ENCODE assay signal across 25 cellular contexts in the genomic region with DNA sequence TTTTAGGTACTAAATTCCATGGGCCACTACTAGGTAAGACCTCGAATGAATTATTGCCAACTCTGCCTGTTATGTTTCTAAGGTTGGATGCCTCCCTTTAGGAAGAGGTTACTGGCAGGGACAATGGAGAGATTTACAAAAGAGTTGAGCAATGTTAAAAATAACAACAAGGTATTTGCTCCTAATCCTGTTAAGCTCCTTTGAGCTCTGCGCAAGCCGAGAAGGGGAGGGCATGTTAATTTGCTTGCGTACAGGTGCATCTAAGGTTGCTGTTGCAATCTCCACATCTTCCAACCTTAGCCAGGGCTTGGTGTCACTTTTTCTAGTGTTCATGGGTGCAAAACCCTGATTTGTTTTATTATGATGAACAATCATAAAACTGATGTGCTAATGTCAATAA.
"Had no signal": no experiment of that assay in that cellular context is flagged by ENCODE, and none has a peak within 500 bp of the region (broad histone marks: within the 10 kb centered on the region; RNA-seq: fewer than 3 reads in every experiment).

No MANE protein-coding gene starts in this region.

- H3K36me3 ChIP-seq: esophagus squamous epithelium, left ventricle myocardium inferior, pancreas, spleen, tibial nerve, vagina had no signal

- H3K9me3 Mint-ChIP-seq: activated CD8-positive, alpha-beta T cell treated with anti-CD3 and anti-CD28 coated beads for 36 hours; activated T-cell treated with anti-CD3 and anti-CD28 coated beads, Interleukin-2, amount 50 U/mL, for 4 hours; activated T-helper 17 cell treated with anti-CD3 and anti-CD28 coated beads, Interleukin-2, amount 50 U/mL, for 72 hours; nephron; WTC11 had no signal

- H3K4me1 ChIP-seq: vagina had no signal

- H3K4me3 ChIP-seq: esophagus squamous epithelium, left ventricle myocardium inferior, lung, mucosa of descending colon, pancreas, spleen, tibial nerve, vagina had no signal

- H3K27ac Mint-ChIP-seq: activated CD8-positive, alpha-beta T cell treated with anti-CD3 and anti-CD28 coated beads for 36 hours; activated T-helper 17 cell treated with anti-CD3 and anti-CD28 coated beads, Interleukin-2, amount 50 U/mL, for 72 hours; WTC11 had no signal

- H3K36me3 Mint-ChIP-seq: WTC11 had no signal

- H3K27ac ChIP-seq: left ventricle myocardium inferior, pancreas, tibial nerve, vagina had no signal

- H3K27me3 ChIP-seq: pancreas, tibial nerve, vagina had no signal

- ATAC-seq: activated CD8-positive, alpha-beta T cell treated with anti-CD3 and anti-CD28 coated beads for 36 hours; activated T-cell treated with anti-CD3 and anti-CD28 coated beads, Interleukin-2, amount 50 U/mL, for 4 hours; activated T-helper 17 cell treated with anti-CD3 and anti-CD28 coated beads, Interleukin-2, amount 50 U/mL, for 72 hours; mucosa of descending colon; pancreas; right cardiac atrium; WTC11 had no signal

- DNase-seq: activated CD4-positive, alpha-beta T cell treated with anti-CD3 and anti-CD28 coated beads for 1 hour; activated CD4-positive, alpha-beta T cell treated with anti-CD3 and anti-CD28 coated beads, Interleukin-2, amount 50 U/mL, for 1 hour; activated CD8-positive, alpha-beta T cell treated with anti-CD3 and anti-CD28 coated beads for 36 hours; activated gamma-delta T cell treated with Interleukin-2 at 50 U/mL for 16 hours; activated naive CD4-positive, alpha-beta T cell treated with anti-CD3 and anti-CD28 coated beads, Interleukin-2, amount 50 U/mL, for 16 hours; activated T-cell treated with anti-CD3 and anti-CD28 coated beads, Interleukin-2, amount 50 U/mL, for 4 hours; cortex of kidney; esophagus squamous epithelium; foreskin melanocyte; glutamatergic neuron; islet precursor cell; left ventricle myocardium inferior; mesendoderm; mucosa of descending colon; pancreas; right cardiac atrium; spleen; stimulated activated naive CD4-positive, alpha-beta T cell; T-helper 2 cell had no signal

- H3K9me3 ChIP-seq: esophagus squamous epithelium, left ventricle myocardium inferior, mucosa of descending colon, pancreas, spleen, tibial nerve, vagina had no signal

- H3K4me3 Mint-ChIP-seq: activated CD8-positive, alpha-beta T cell treated with anti-CD3 and anti-CD28 coated beads for 36 hours; activated T-cell treated with anti-CD3 and anti-CD28 coated beads, Interleukin-2, amount 50 U/mL, for 4 hours; activated T-helper 17 cell treated with anti-CD3 and anti-CD28 coated beads, Interleukin-2, amount 50 U/mL, for 72 hours; nephron; WTC11 had no signal
